ENCODE assay signal across 8 cellular contexts in genomic region chr2:25339791-25340339, GRCh38. TPM values are rescaled to one million over a fixed set of nuclear protein-coding genes. Genes with fewer than 3 reads are reported as not detected.
DNase-seq lines count a peak whose midpoint lies in the region; ATAC-seq and TF ChIP-seq lines count a peak whose summit lies in the region.

No MANE protein-coding gene starts in this region.

- H2AFZ ChIP-seq in ACC112 (ENCODE audit: low read length, unreplicated experiment): peak overlapping the region; percentile 56

- H3K27me3 Mint-ChIP-seq in HFFc6 (ENCODE audit: insufficient read depth): peaks cover 5% of the 10 kb centered on the region
- H3K27me3 Mint-ChIP-seq in activated naive CD8-positive, alpha-beta T cell treated with anti-CD3 and anti-CD28 coated beads for 36 hours: no peaks in the 10 kb centered on the region
- no peaks in the 10 kb centered on the region for H3K27me3 Mint-ChIP-seq in stimulated activated memory B cell treated with anti-CD40 and anti-IgM and Interleukin-4, amounts not matched to agents 10 μg/mL and 1 μg/mL and 100 μg/mL, for 72 hours

- H3K9me3 Mint-ChIP-seq in HFFc6: no peaks in the 10 kb centered on the region
- H3K9me3 Mint-ChIP-seq in activated naive CD8-positive, alpha-beta T cell treated with anti-CD3 and anti-CD28 coated beads for 36 hours: no peaks in the 10 kb centered on the region
- H3K9me3 Mint-ChIP-seq in stimulated activated memory B cell treated with anti-CD40 and anti-IgM and Interleukin-4, amounts not matched to agents 10 μg/mL and 1 μg/mL and 100 μg/mL, for 72 hours: no peaks in the 10 kb centered on the region

- no peak overlapping the region for H3K27ac ChIP-seq in ACC112 (ENCODE audit: low read depth, low read length)

- H3K4me3 ChIP-seq in ACC112 (ENCODE audit: low read depth, low read length) (peak overlapping the region; percentile 81), iPS-18c (ENCODE audit: insufficient read depth, low read depth, low read length) (peak overlapping the region; percentile 48)

- H3K4me1 ChIP-seq in ACC112 (ENCODE audit: control insufficient read depth, insufficient read depth, low read length, unreplicated experiment): no peaks in the 10 kb centered on the region

- H3K79me2 ChIP-seq in ACC112 (ENCODE audit: control insufficient read depth, insufficient read depth, low read length, unreplicated experiment): no peaks in the 10 kb centered on the region

- peak overlapping the region; percentile 57; the same call in 1 of the 2 replicates for H3K4me3 Mint-ChIP-seq in HFFc6
- peak overlapping the region; percentile 74 for H3K4me3 Mint-ChIP-seq in activated naive CD8-positive, alpha-beta T cell treated with anti-CD3 and anti-CD28 coated beads for 36 hours
- H3K4me3 Mint-ChIP-seq in stimulated activated memory B cell treated with anti-CD40 and anti-IgM and Interleukin-4, amounts not matched to agents 10 μg/mL and 1 μg/mL and 100 μg/mL, for 72 hours: peak overlapping the region; percentile 82

- H3K27me3 ChIP-seq in ACC112 (ENCODE audit: insufficient read depth, low read length): no peaks in the 10 kb centered on the region

- ATAC-seq in stimulated activated memory B cell treated with anti-CD40 and anti-IgM and Interleukin-4, amounts not matched to agents 10 μg/mL and 1 μg/mL and 100 μg/mL, for 72 hours: no peak
- no peak for ATAC-seq in GM19328 (IDR thresholded peaks at IDR 0.05; ENCODE audit: unreplicated experiment)
- ATAC-seq in GM21528 (IDR thresholded peaks at IDR 0.05; ENCODE audit: low FRiP score, unreplicated experiment): no peak

- no peaks in the 10 kb centered on the region for H3K36me3 ChIP-seq in ACC112 (ENCODE audit: insufficient read depth, low read length)

- no peaks in the 10 kb centered on the region for H3K36me3 Mint-ChIP-seq in HFFc6 (ENCODE audit: low read depth)
- peaks cover 9% of the 10 kb centered on the region for H3K36me3 Mint-ChIP-seq in activated naive CD8-positive, alpha-beta T cell treated with anti-CD3 and anti-CD28 coated beads for 36 hours
- no peaks in the 10 kb centered on the region for H3K36me3 Mint-ChIP-seq in stimulated activated memory B cell treated with anti-CD40 and anti-IgM and Interleukin-4, amounts not matched to agents 10 μg/mL and 1 μg/mL and 100 μg/mL, for 72 hours

- H3K27ac Mint-ChIP-seq in HFFc6: no peak overlapping the region
- peak overlapping the region; percentile 90 for H3K27ac Mint-ChIP-seq in activated naive CD8-positive, alpha-beta T cell treated with anti-CD3 and anti-CD28 coated beads for 36 hours
- H3K27ac Mint-ChIP-seq in stimulated activated memory B cell treated with anti-CD40 and anti-IgM and Interleukin-4, amounts not matched to agents 10 μg/mL and 1 μg/mL and 100 μg/mL, for 72 hours: peak overlapping the region; percentile 67

- no peaks in the 10 kb centered on the region for H3K9me3 ChIP-seq in iPS-18c (ENCODE audit: control insufficient read depth, insufficient read depth, low read length)

- no peak for DNase-seq in HFFc6
- DNase-seq in activated naive CD8-positive, alpha-beta T cell treated with anti-CD3 and anti-CD28 coated beads for 36 hours: no peak
- DNase-seq in activated CD8-positive, alpha-beta memory T cell treated with anti-CD3 and anti-CD28 coated beads, Interleukin-2, amount 50 U/mL, for 4 hours: no peak

- no peaks in the 10 kb centered on the region for H3K4me1 Mint-ChIP-seq in HFFc6 (ENCODE audit: low read depth)
- peaks cover 54% of the 10 kb centered on the region for H3K4me1 Mint-ChIP-seq in activated naive CD8-positive, alpha-beta T cell treated with anti-CD3 and anti-CD28 coated beads for 36 hours
- peaks cover 47% of the 10 kb centered on the region for H3K4me1 Mint-ChIP-seq in stimulated activated memory B cell treated with anti-CD40 and anti-IgM and Interleukin-4, amounts not matched to agents 10 μg/mL and 1 μg/mL and 100 μg/mL, for 72 hours

- no peak for TF ChIP-seq CTCF in HFFc6 (IDR thresholded peaks at IDR 0.05)

RNA-seq across cellular contexts. Expression of gene DNMT3A, which starts 1.9 kb away (rescaled TPM):
- 1 to 10 TPM; 3.5 to 5.2 (median 4.5) TPM for total RNA-seq in HFFc6 (2021; fragmentation: NEBNext Ultra II Directional; extraction: Animal tissue kit (Norgen Biotek cat#: 25700))
- 10 to 100 TPM; 90.7 to 92.2 TPM for total RNA-seq in activated naive CD8-positive, alpha-beta T cell treated with anti-CD3 and anti-CD28 coated beads for 36 hours

Comparison
In these comparisons a context has a peak if more than half of its experiments do, and no peak if none do; other contexts are left out.
1. RNA of gene DNMT3A, which starts 1.9 kb away (total RNA-seq): 90.7 to 92.2 TPM in activated naive CD8-positive, alpha-beta T cell treated with anti-CD3 and anti-CD28 coated beads for 36 hours; 3.5 to 5.2 TPM in HFFc6; every median in the first group is over 10 times any median in the second.
2. Peak in every context shown above with its lines, with median percentiles within 50 percentile points of each other: H3K4me3 Mint-ChIP-seq.